20 cellular contexts compared by ENCODE assay signal in genomic region chrX:139750390-139750789, GRCh38. TPM values are rescaled to one million over a fixed set of nuclear protein-coding genes. Genes with fewer than 3 reads are reported as not detected.
"Had no signal": no experiment of that assay in that cellular context is flagged by ENCODE, and none has a peak within 500 bp of the region (broad histone marks: within the 10 kb centered on the region; RNA-seq: fewer than 3 reads in every experiment).

No MANE protein-coding gene starts in this region.

- H3K9ac ChIP-seq: parathyroid adenoma had no signal

- H3K27ac ChIP-seq: esophagus muscularis mucosa, gastrocnemius medialis, heart left ventricle, lower lobe of right lung, parathyroid adenoma, thoracic aorta, upper lobe of right lung had no signal

- H3K4me3 Mint-ChIP-seq: activated CD4-positive, alpha-beta memory T cell treated with anti-CD3 and anti-CD28 coated beads, Interleukin-2, amount 10 ng/mL, durations not matched to agents 7 days and 5 days; activated CD4-positive, alpha-beta T cell treated with anti-CD3 and anti-CD28 coated beads for 36 hours; brain; mesothelial cell of epicardium; stimulated activated effector memory CD8-positive, alpha-beta T cell treated with anti-CD3 and anti-CD28 coated beads, Interleukin-12 subunit alpha, Interleukin-12 subunit beta, amount 100 ng/mL, for 72 hours had no signal

- H3K27me3 Mint-ChIP-seq: activated CD4-positive, alpha-beta memory T cell treated with anti-CD3 and anti-CD28 coated beads, Interleukin-2, amount 10 ng/mL, durations not matched to agents 7 days and 5 days; activated CD4-positive, alpha-beta T cell treated with anti-CD3 and anti-CD28 coated beads for 36 hours had no signal

- H3K27me3 ChIP-seq: esophagus muscularis mucosa, gastrocnemius medialis, heart left ventricle, upper lobe of right lung had no signal

- H2AFZ ChIP-seq: parathyroid adenoma had no signal

- H3K9me3 ChIP-seq: upper lobe of right lung had no signal

- H3K4me1 Mint-ChIP-seq: activated CD4-positive, alpha-beta memory T cell treated with anti-CD3 and anti-CD28 coated beads, Interleukin-2, amount 10 ng/mL, durations not matched to agents 7 days and 5 days; activated CD4-positive, alpha-beta T cell treated with anti-CD3 and anti-CD28 coated beads for 36 hours; brain; mesothelial cell of epicardium; stimulated activated effector memory CD8-positive, alpha-beta T cell treated with anti-CD3 and anti-CD28 coated beads, Interleukin-12 subunit alpha, Interleukin-12 subunit beta, amount 100 ng/mL, for 72 hours had no signal

- H3K27ac Mint-ChIP-seq: activated CD4-positive, alpha-beta memory T cell treated with anti-CD3 and anti-CD28 coated beads, Interleukin-2, amount 10 ng/mL, durations not matched to agents 7 days and 5 days; activated CD4-positive, alpha-beta T cell treated with anti-CD3 and anti-CD28 coated beads for 36 hours; activated naive CD4-positive, alpha-beta T cell treated with anti-CD3 and anti-CD28 coated beads, Interleukin-2, amount 50 U/mL, for 72 hours; brain; mesothelial cell of epicardium; stimulated activated effector memory CD8-positive, alpha-beta T cell treated with anti-CD3 and anti-CD28 coated beads, Interleukin-12 subunit alpha, Interleukin-12 subunit beta, amount 100 ng/mL, for 72 hours had no signal

- H3K4me1 ChIP-seq: esophagus muscularis mucosa, gastrocnemius medialis, heart left ventricle, lower lobe of right lung, parathyroid adenoma, upper lobe of right lung had no signal

- ATAC-seq: activated CD4-positive, alpha-beta T cell treated with anti-CD3 and anti-CD28 coated beads for 36 hours; activated naive CD4-positive, alpha-beta T cell treated with anti-CD3 and anti-CD28 coated beads, Interleukin-2, amount 50 U/mL, for 72 hours; gastrocnemius medialis; heart left ventricle; left cardiac atrium; lower lobe of right lung; stimulated activated effector memory CD8-positive, alpha-beta T cell treated with anti-CD3 and anti-CD28 coated beads, Interleukin-12 subunit alpha, Interleukin-12 subunit beta, amount 100 ng/mL, for 72 hours; upper lobe of right lung had no signal

- H3K79me2 ChIP-seq: parathyroid adenoma had no signal

- H3K36me3 ChIP-seq: gastrocnemius medialis, lower lobe of right lung, thoracic aorta, upper lobe of right lung had no signal

- H3K4me3 ChIP-seq: esophagus muscularis mucosa, gastrocnemius medialis, heart left ventricle, lower lobe of right lung, thoracic aorta, upper lobe of right lung had no signal

- DNase-seq: activated CD4-positive, alpha-beta memory T cell treated with anti-CD3 and anti-CD28 coated beads, Interleukin-2, amount 10 ng/mL, durations not matched to agents 7 days and 5 days; activated CD4-positive, alpha-beta T cell treated with anti-CD3 and anti-CD28 coated beads for 36 hours; activated gamma-delta T cell; activated T-cell treated with anti-CD3 and anti-CD28 coated beads, Interleukin-2, amount 50 U/mL, for 48 hours; amygdala; central memory CD4-positive, alpha-beta T cell; cortex of kidney; effector CD4-positive, alpha-beta T cell; gastrocnemius medialis; heart left ventricle; left cardiac atrium; lower lobe of right lung; upper lobe of right lung had no signal

RNA-seq across cellular contexts. Expression of gene MCF2, which starts 42.4 kb away (rescaled TPM):
- total RNA-seq: gastrocnemius medialis, lower lobe of right lung, mesothelial cell of epicardium, upper lobe of right lung had no signal
